In genomic region chr5:2863675-2864433, GRCh38 we compare ENCODE assay signal across 17 cellular contexts.
A peak's percentile ranks its signal among the peaks of the same experiment; 100 is the strongest.
DNase-seq lines count a peak whose midpoint lies in the region; ATAC-seq and TF ChIP-seq lines count a peak whose summit lies in the region.
"Had no signal": no experiment of that assay in that cellular context is flagged by ENCODE, and none has a peak within 500 bp of the region (broad histone marks: within the 10 kb centered on the region; RNA-seq: fewer than 3 reads in every experiment).

No MANE protein-coding gene starts in this region.

- H2AFZ ChIP-seq in neuronal stem cell (ENCODE audit: low read length) = peak overlapping the region; percentile 25

- TF ChIP-seq CTCF in esophagus muscularis mucosa (IDR thresholded peaks at IDR 0.05) = no peak
- TF ChIP-seq CTCF in GM10248 (IDR thresholded peaks at IDR 0.05; ENCODE audit: control extremely low read depth, extremely low read depth, low read depth, missing control alignments) = no peak

- no peak overlapping the region for H2BK120ac ChIP-seq in neuronal stem cell (ENCODE audit: low read depth, low read length)
- no peak overlapping the region for H2BK120ac ChIP-seq in mesendoderm (ENCODE audit: low read depth, low read length)

- no peak overlapping the region for H3K27ac ChIP-seq in esophagus muscularis mucosa (replicated peaks in 1 of 4)
- no peak overlapping the region for H3K27ac ChIP-seq in neuronal stem cell (replicated peaks; ENCODE audit: low read length)
- no peak overlapping the region for H3K27ac ChIP-seq in aorta (ENCODE audit: low read depth in 1 of 2, low read length in 2 of 2)
- H3K27ac ChIP-seq in mesendoderm (ENCODE audit: low read depth, low read length) = no peak overlapping the region

- H3K79me2 ChIP-seq in mesendoderm (ENCODE audit: control insufficient read depth, insufficient read depth, low read length) = no peaks in the 10 kb centered on the region

- ATAC-seq in aorta (ENCODE audit: low FRiP score) = peak; percentile 27
- ATAC-seq: GM12878 had no signal

- H3K4me2 ChIP-seq in neuronal stem cell (ENCODE audit: insufficient read depth, low read length, poor library complexity, severe bottlenecking) = no peak overlapping the region
- no peak overlapping the region for H3K4me2 ChIP-seq in mesendoderm (ENCODE audit: low read length)

- H3K18ac ChIP-seq in neuronal stem cell (ENCODE audit: low read length) (peak overlapping the region; percentile 70), mesendoderm (ENCODE audit: low read length) (no peak overlapping the region)

- TF ChIP-seq EP300 in esophagus muscularis mucosa (IDR thresholded peaks at IDR 0.05) = no peak

- H3K9me3 ChIP-seq in esophagus muscularis mucosa (no peaks in the 10 kb centered on the region), neuronal stem cell (replicated peaks in 1 of 2; ENCODE audit: control insufficient read depth in 2 of 2, insufficient read depth in 1 of 2, low read depth in 1 of 2, low read length in 2 of 2) (no peaks in the 10 kb centered on the region), aorta (ENCODE audit: control insufficient read depth, low read length) (no peaks in the 10 kb centered on the region)

- no peak overlapping the region for H3K4me3 ChIP-seq in esophagus muscularis mucosa
- H3K4me3 ChIP-seq in neuronal stem cell (ENCODE audit: low read length in 2 of 2) = no peak overlapping the region
- H3K4me3 ChIP-seq in aorta (ENCODE audit: low read length in 2 of 2) = no peak overlapping the region
- H3K4me3 ChIP-seq in mesendoderm (ENCODE audit: low read length) = no peak overlapping the region
- H3K4me3 ChIP-seq: GM12878 had no signal

- H4K5ac ChIP-seq in mesendoderm (ENCODE audit: low read length) = no peak overlapping the region

- H3K56ac ChIP-seq in mesendoderm (ENCODE audit: low read length) = no peak overlapping the region

- DNase-seq in esophagus muscularis mucosa (ENCODE audit: extremely low spot score) (peak; percentile 72), neuronal stem cell (ENCODE audit: low spot score) (no peak), posterior vena cava (ENCODE audit: low spot score) (peak; percentile 72), aorta (no peak), GM10248 (ENCODE audit: extremely low spot score) (no peak), NCI-H1417 (lab: John Stamatoyannopoulos, UW) (no peak), mesendoderm (no peak)
- no peak for DNase-seq in stimulated activated naive CD4-positive, alpha-beta T cell (lab: John Stamatoyannopoulos, UW)
- DNase-seq: C1 segment of cervical spinal cord; Calu3; CD4-positive, alpha-beta memory T cell; COR-L47; DMS53; DMS79 treated with DMSO at 0.1 percent for 48 hours; GOT3; HCEC 1CT had no signal

- H3K36me3 ChIP-seq in esophagus muscularis mucosa (no peaks in the 10 kb centered on the region), neuronal stem cell (replicated peaks in 1 of 2; ENCODE audit: control insufficient read depth in 2 of 2, insufficient read depth in 2 of 2, low read length in 2 of 2) (no peaks in the 10 kb centered on the region), aorta (ENCODE audit: control insufficient read depth in 1 of 2, insufficient read depth in 2 of 2, low read length in 1 of 2) (no peaks in the 10 kb centered on the region), mesendoderm (ENCODE audit: control insufficient read depth, insufficient read depth, low read length) (no peaks in the 10 kb centered on the region)

- H2BK5ac ChIP-seq in neuronal stem cell (ENCODE audit: low read length) = no peak overlapping the region
- no peak overlapping the region for H2BK5ac ChIP-seq in mesendoderm (ENCODE audit: low read length)

- WGBS in esophagus muscularis mucosa = 85% methylated on average over 16 of the region's 16 CpGs
- WGBS in neuronal stem cell (ENCODE audit: extremely low coverage in 2 of 2, insufficient read length in 2 of 2, insufficient replicate concordance in 1 of 2), 2 donors = no CpG with 5 or more reads among the region's 16 CpGs
- 80 to 82% methylated on average over 16 of the region's 16 CpGs for WGBS in aorta, 2 donors
- WGBS in mesendoderm (ENCODE audit: extremely low coverage, insufficient coverage, low lambda C conversion rate) = no CpG with 5 or more reads among the region's 16 CpGs

- H3K4ac ChIP-seq in neuronal stem cell (ENCODE audit: low read length) = no peak overlapping the region
- H3K4ac ChIP-seq in mesendoderm (ENCODE audit: low read depth, low read length) = no peak overlapping the region

- intact Hi-C loops in esophagus muscularis mucosa (cut with DNase I) (no loop called here), posterior vena cava (cut with DNase I) (no loop called here), aorta (cut with DNase I) (no loop called here)

- no peak for TF ChIP-seq POLR2A in esophagus muscularis mucosa (IDR thresholded peaks at IDR 0.05; ENCODE audit: low read depth)

- H2AK5ac ChIP-seq in neuronal stem cell (ENCODE audit: low read depth, low read length) (peak overlapping the region; percentile 14), mesendoderm (ENCODE audit: low read length) (no peak overlapping the region)

- POLR2A ChIA-PET in GM10248 (lab: Yijun Ruan, JAX) = no interaction called here

- H3K4me1 ChIP-seq in esophagus muscularis mucosa = no peaks in the 10 kb centered on the region
- H3K4me1 ChIP-seq in neuronal stem cell (ENCODE audit: control insufficient read depth in 2 of 2, insufficient read depth in 1 of 2, low read depth in 1 of 2, low read length in 2 of 2) = peaks cover 4 to 11% of the 10 kb centered on the region in 2 donors
- H3K4me1 ChIP-seq in aorta (ENCODE audit: control insufficient read depth in 1 of 2, insufficient read depth in 2 of 2, low read length in 2 of 2) = no peaks in the 10 kb centered on the region
- H3K4me1 ChIP-seq in mesendoderm (ENCODE audit: control insufficient read depth, low read depth, low read length) = no peaks in the 10 kb centered on the region

- H3K9ac ChIP-seq in neuronal stem cell (ENCODE audit: low read depth, low read length, poor library complexity) (no peak overlapping the region), mesendoderm (ENCODE audit: low read length) (no peak overlapping the region)

- H3K23ac ChIP-seq in neuronal stem cell (ENCODE audit: low read depth, low read length, poor library complexity) = no peak overlapping the region
- no peak overlapping the region for H3K23ac ChIP-seq in mesendoderm (ENCODE audit: low read length)

- no peak overlapping the region for H2BK12ac ChIP-seq in neuronal stem cell (ENCODE audit: low read length)

- H3K27me3 ChIP-seq in esophagus muscularis mucosa (peaks cover 0 to 28% (median 0%) of the 10 kb centered on the region in 4 donors), neuronal stem cell (ENCODE audit: control insufficient read depth in 3 of 3, insufficient read depth in 3 of 3, low read depth in 1 of 3, low read length in 3 of 3) (no peaks in the 10 kb centered on the region), aorta (ENCODE audit: control insufficient read depth in 1 of 2, insufficient read depth in 2 of 2, low read length in 1 of 2) (no peaks in the 10 kb centered on the region), mesendoderm (ENCODE audit: insufficient read depth, low read length, poor library complexity) (no peaks in the 10 kb centered on the region)

- H3K79me1 ChIP-seq in neuronal stem cell (ENCODE audit: low read depth, low read length) (no peaks in the 10 kb centered on the region), mesendoderm (ENCODE audit: low read length) (no peaks in the 10 kb centered on the region)

- H4K91ac ChIP-seq in neuronal stem cell (ENCODE audit: low read depth, low read length, poor library complexity) = no peak overlapping the region

- no peak overlapping the region for H3K14ac ChIP-seq in neuronal stem cell (ENCODE audit: low read length)

- CTCF ChIA-PET in GM10248 (lab: Yijun Ruan, JAX) = no interaction called here

- H4K8ac ChIP-seq in neuronal stem cell (ENCODE audit: low read depth, low read length) = no peak overlapping the region
- no peak overlapping the region for H4K8ac ChIP-seq in mesendoderm (ENCODE audit: low read depth, low read length)

- H2BK15ac ChIP-seq in neuronal stem cell (ENCODE audit: low read length) (peak overlapping the region; percentile 79), mesendoderm (replicated peaks; ENCODE audit: low read depth) (no peak overlapping the region)

Comparison
In these comparisons a context has a peak if more than half of its experiments do, and no peak if none do; other contexts are left out.
1. DNase-seq: peak in esophagus muscularis mucosa (single experiment) and posterior vena cava (single experiment); none in neuronal stem cell (single experiment), aorta (0 of 2), GM10248 (single experiment), stimulated activated naive CD4-positive, alpha-beta T cell (0 of 6), NCI-H1417 (0 of 3) and mesendoderm (single experiment).